In the genomic region with DNA sequence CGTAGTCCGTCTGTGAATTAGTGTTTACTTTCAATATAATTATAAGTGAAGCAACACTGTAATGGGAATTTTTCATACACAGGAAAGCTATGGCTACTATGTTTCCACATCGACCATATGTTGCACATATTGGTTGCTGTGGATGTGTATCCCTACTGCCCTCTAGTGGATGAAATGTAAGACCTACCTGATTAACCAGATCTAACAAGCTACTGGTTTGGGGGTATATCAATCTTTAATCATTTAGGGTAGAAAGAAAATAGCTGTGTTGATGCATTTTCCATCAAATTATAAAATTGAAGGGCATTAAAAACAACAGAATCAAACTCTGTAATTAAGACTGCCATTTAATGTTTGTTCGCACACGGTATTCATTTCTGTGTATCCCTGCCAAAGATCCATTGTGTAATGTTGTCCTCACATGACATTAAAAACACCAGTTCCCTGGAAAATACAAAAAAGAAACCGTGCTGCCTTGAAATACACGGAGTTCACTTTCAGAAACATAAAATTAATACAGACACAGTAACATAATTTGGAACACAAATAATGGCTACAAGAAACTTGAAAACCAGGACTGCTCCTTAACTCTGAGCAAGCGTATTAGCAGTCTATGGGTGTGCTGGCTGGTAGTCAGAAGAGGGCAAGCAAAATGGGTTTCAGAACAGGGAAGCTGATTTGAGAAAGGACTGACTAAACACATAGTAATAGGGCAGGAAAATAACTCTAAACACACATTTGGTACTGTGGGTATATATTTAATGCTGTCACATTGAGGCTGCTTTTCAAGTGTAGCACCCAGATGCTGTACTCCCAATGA, we compare ENCODE assay signal across 8 cellular contexts.
DNase-seq lines count a peak whose midpoint lies in the region; ATAC-seq, FAIRE-seq and TF ChIP-seq lines count a peak whose summit lies in the region.

No MANE protein-coding gene starts in this region.

- no peaks in the 10 kb centered on the region for H3K27me3 Mint-ChIP-seq in activated CD4-positive, alpha-beta T cell treated with anti-CD3 and anti-CD28 coated beads for 36 hours
- no peaks in the 10 kb centered on the region for H3K27me3 Mint-ChIP-seq in stimulated activated naive CD8-positive, alpha-beta T cell treated with anti-CD3 and anti-CD28 coated beads, Interleukin-15, Interleukin-2, amounts not matched to agents 100 ng/mL and 50 ng/mL, for 24 hours

- DNase-seq in activated CD4-positive, alpha-beta T cell treated with anti-CD3 and anti-CD28 coated beads for 36 hours: no peak
- no peak for DNase-seq in activated CD4-positive, alpha-beta T cell treated with anti-CD3 and anti-CD28 coated beads, Interleukin-2, amount 50 U/mL, for 4 hours
- DNase-seq in HS-27A (ENCODE audit: low read depth): peak; percentile 34
- peak; percentile 24 for DNase-seq in NCI-H774 (lab: John Stamatoyannopoulos, UW)
- DNase-seq in breast epithelium (ENCODE audit: low spot score in 2 of 2): no peak

- intact Hi-C loops in activated CD4-positive, alpha-beta T cell treated with anti-CD3 and anti-CD28 coated beads for 36 hours (cut with DNase I, micrococcal nuclease): loop anchor here (1.0 to 10.0 kb wide), 15 partner anchors 35 to 1366 kb away; a partner anchor contains a TSS
- intact Hi-C loops in breast epithelium (cut with DNase I; ENCODE audit: low total_unique reads): no loop called here

- H3K36me3 ChIP-seq in breast epithelium: no peaks in the 10 kb centered on the region

- no peak for TF ChIP-seq POLR2A in breast epithelium (IDR thresholded peaks at IDR 0.05)

- no peaks in the 10 kb centered on the region for H3K27me3 ChIP-seq in breast epithelium

- H3K9me3 ChIP-seq in breast epithelium: no peaks in the 10 kb centered on the region

- peak; percentile 41 for FAIRE-seq in islet of Langerhans (lab: Jason Lieb, UNC)

- peaks cover 35% of the 10 kb centered on the region for H3K4me1 Mint-ChIP-seq in activated CD4-positive, alpha-beta T cell treated with anti-CD3 and anti-CD28 coated beads for 36 hours
- H3K4me1 Mint-ChIP-seq in stimulated activated naive CD8-positive, alpha-beta T cell treated with anti-CD3 and anti-CD28 coated beads, Interleukin-15, Interleukin-2, amounts not matched to agents 100 ng/mL and 50 ng/mL, for 24 hours (ENCODE audit: low read depth): peaks cover 50% of the 10 kb centered on the region

- H3K4me3 Mint-ChIP-seq in activated CD4-positive, alpha-beta T cell treated with anti-CD3 and anti-CD28 coated beads for 36 hours: peak overlapping the region; percentile 29
- H3K4me3 Mint-ChIP-seq in stimulated activated naive CD8-positive, alpha-beta T cell treated with anti-CD3 and anti-CD28 coated beads, Interleukin-15, Interleukin-2, amounts not matched to agents 100 ng/mL and 50 ng/mL, for 24 hours: peak overlapping the region; percentile 63

- no peaks in the 10 kb centered on the region for H3K9me3 Mint-ChIP-seq in activated CD4-positive, alpha-beta T cell treated with anti-CD3 and anti-CD28 coated beads for 36 hours (ENCODE audit: low read depth)
- no peaks in the 10 kb centered on the region for H3K9me3 Mint-ChIP-seq in stimulated activated naive CD8-positive, alpha-beta T cell treated with anti-CD3 and anti-CD28 coated beads, Interleukin-15, Interleukin-2, amounts not matched to agents 100 ng/mL and 50 ng/mL, for 24 hours

- H3K36me3 Mint-ChIP-seq in activated CD4-positive, alpha-beta T cell treated with anti-CD3 and anti-CD28 coated beads for 36 hours (ENCODE audit: low read depth): no peaks in the 10 kb centered on the region
- H3K36me3 Mint-ChIP-seq in stimulated activated naive CD8-positive, alpha-beta T cell treated with anti-CD3 and anti-CD28 coated beads, Interleukin-15, Interleukin-2, amounts not matched to agents 100 ng/mL and 50 ng/mL, for 24 hours (ENCODE audit: low read depth): no peaks in the 10 kb centered on the region

- CTCF ChIA-PET in activated CD4-positive, alpha-beta T cell treated with anti-CD3 and anti-CD28 coated beads for 36 hours (lab: Charles Lee): interaction anchor here (0.5 to 6.1 kb wide), 34 partner anchors 10 to 858 kb away, joined by 3 to 89 read pairs (median 4); a partner anchor contains a TSS

- H3K27ac Mint-ChIP-seq in activated CD4-positive, alpha-beta T cell treated with anti-CD3 and anti-CD28 coated beads for 36 hours: peak overlapping the region; percentile 79
- peak overlapping the region; percentile 92 for H3K27ac Mint-ChIP-seq in stimulated activated naive CD8-positive, alpha-beta T cell treated with anti-CD3 and anti-CD28 coated beads, Interleukin-15, Interleukin-2, amounts not matched to agents 100 ng/mL and 50 ng/mL, for 24 hours

- peak; percentile 91 to 98 (median 97) for TF ChIP-seq CTCF in breast epithelium (IDR thresholded peaks at IDR 0.05)

- H3K27ac ChIP-seq in breast epithelium: peak overlapping the region; percentile 63 to 69

- peak; percentile 70 for ATAC-seq in activated CD4-positive, alpha-beta T cell treated with anti-CD3 and anti-CD28 coated beads for 36 hours
- peak; percentile 73 for ATAC-seq in GM21515 (IDR thresholded peaks at IDR 0.05; ENCODE audit: unreplicated experiment)

- H3K4me1 ChIP-seq in breast epithelium: peaks cover 0 to 8% of the 10 kb centered on the region in 2 donors

- H3K4me3 ChIP-seq in breast epithelium: peak overlapping the region in 2 of 3 donors; percentile 17 to 37

- POLR2A ChIA-PET in activated CD4-positive, alpha-beta T cell treated with anti-CD3 and anti-CD28 coated beads for 36 hours (lab: Charles Lee): interaction anchor here (0.7 to 1.2 kb wide), 3 partner anchors 108 to 200 kb away, joined by 3 to 5 read pairs (median 3); no protein-coding TSS in a partner anchor

Comparison
In these comparisons a context has a peak if more than half of its experiments do, and no peak if none do; other contexts are left out.
1. DNase-seq: peak in HS-27A (single experiment) and NCI-H774 (single experiment); none in activated CD4-positive, alpha-beta T cell treated with anti-CD3 and anti-CD28 coated beads for 36 hours (single experiment), activated CD4-positive, alpha-beta T cell treated with anti-CD3 and anti-CD28 coated beads, Interleukin-2, amount 50 U/mL, for 4 hours (0 of 2) and breast epithelium (0 of 2).